ENCODE assay signal across 21 cellular contexts in genomic region chr11:114416441-114416928, GRCh38. TPM values are rescaled to one million over a fixed set of nuclear protein-coding genes. Genes with fewer than 3 reads are reported as not detected.
DNase-seq lines count a peak whose midpoint lies in the region; ATAC-seq, FAIRE-seq and TF ChIP-seq lines count a peak whose summit lies in the region.
"Had no signal": no experiment of that assay in that cellular context is flagged by ENCODE, and none has a peak within 500 bp of the region (broad histone marks: within the 10 kb centered on the region; RNA-seq: fewer than 3 reads in every experiment).

No MANE protein-coding gene starts in this region.

- no peak overlapping the region for H3K4me2 ChIP-seq in astrocyte (ENCODE audit: low read length)
- H3K4me2 ChIP-seq: neural progenitor cell had no signal

- peak; percentile 99 for ATAC-seq in foreskin keratinocyte
- ATAC-seq: body of pancreas, gastroesophageal sphincter, SK-N-SH treated with all-trans-retinoic acid at 6 μM for 48 hours had no signal

- no peaks in the 10 kb centered on the region for H3K9me3 Mint-ChIP-seq in astrocyte (ENCODE audit: unreplicated experiment)
- no peaks in the 10 kb centered on the region for H3K9me3 Mint-ChIP-seq in activated naive CD8-positive, alpha-beta T cell treated with anti-CD3 and anti-CD28 coated beads for 36 hours
- H3K9me3 Mint-ChIP-seq: activated T-helper 2 cell treated with anti-CD3 and anti-CD28 coated beads, Interferon-gamma antibody, Interleukin-2, Interleukin-4, amounts not matched to agents 10 μg/mL and 5 μg/mL and 100 μg/mL, durations not matched to agents 14 hours and 24 hours and 36 hours; neural progenitor cell had no signal

- no peak overlapping the region for H3K9ac ChIP-seq in astrocyte (ENCODE audit: low read length)
- H3K9ac ChIP-seq: neural progenitor cell had no signal

- no peak overlapping the region for H3K4me3 Mint-ChIP-seq in astrocyte (ENCODE audit: unreplicated experiment)
- no peak overlapping the region for H3K4me3 Mint-ChIP-seq in activated naive CD8-positive, alpha-beta T cell treated with anti-CD3 and anti-CD28 coated beads for 36 hours
- H3K4me3 Mint-ChIP-seq: neural progenitor cell had no signal

- H4K20me1 ChIP-seq in astrocyte (ENCODE audit: insufficient read depth, low read length) = no peaks in the 10 kb centered on the region

- TF ChIP-seq CTCF in astrocyte (IDR thresholded peaks at IDR 0.05; ENCODE audit: insufficient read depth, low read depth, low read length) (no peak), foreskin keratinocyte (conservative IDR thresholded peaks at IDR 0.05) (no peak)

- H3K4me3 ChIP-seq in astrocyte (ENCODE audit: insufficient read depth, low read depth, low read length) = no peak overlapping the region
- H3K4me3 ChIP-seq: body of pancreas, gastroesophageal sphincter, neural progenitor cell, sigmoid colon, thyroid gland had no signal

- peaks cover 6% of the 10 kb centered on the region for H3K36me3 Mint-ChIP-seq in astrocyte (ENCODE audit: low read depth, unreplicated experiment)
- H3K36me3 Mint-ChIP-seq in activated naive CD8-positive, alpha-beta T cell treated with anti-CD3 and anti-CD28 coated beads for 36 hours = peaks cover 6% of the 10 kb centered on the region

- H3K4me1 ChIP-seq in astrocyte (ENCODE audit: insufficient read depth, low read length) = peaks cover 6% of the 10 kb centered on the region
- peaks cover 21% of the 10 kb centered on the region for H3K4me1 ChIP-seq in foreskin keratinocyte
- H3K4me1 ChIP-seq: body of pancreas, gastroesophageal sphincter, sigmoid colon, thyroid gland had no signal

- H3K27ac Mint-ChIP-seq in astrocyte (ENCODE audit: unreplicated experiment) = peak overlapping the region; percentile 82
- H3K27ac Mint-ChIP-seq in activated naive CD8-positive, alpha-beta T cell treated with anti-CD3 and anti-CD28 coated beads for 36 hours = no peak overlapping the region
- H3K27ac Mint-ChIP-seq: activated T-helper 2 cell treated with anti-CD3 and anti-CD28 coated beads, Interferon-gamma antibody, Interleukin-2, Interleukin-4, amounts not matched to agents 10 μg/mL and 5 μg/mL and 100 μg/mL, durations not matched to agents 14 hours and 24 hours and 36 hours; neural progenitor cell had no signal

- no peaks in the 10 kb centered on the region for H3K79me2 ChIP-seq in astrocyte (ENCODE audit: insufficient read depth, low read length)

- H3K9me3 ChIP-seq in astrocyte (ENCODE audit: insufficient read depth, low read depth, low read length) = no peaks in the 10 kb centered on the region
- H3K9me3 ChIP-seq: body of pancreas, gastroesophageal sphincter, sigmoid colon, thyroid gland had no signal

- H3K27ac ChIP-seq in astrocyte (ENCODE audit: low read depth, low read length) (no peak overlapping the region), foreskin keratinocyte (no peak overlapping the region)
- H3K27ac ChIP-seq: body of pancreas, gastroesophageal sphincter, neural progenitor cell, sigmoid colon, thyroid gland, VCaP had no signal

- H2AFZ ChIP-seq in astrocyte (ENCODE audit: low read depth, low read length) = no peak overlapping the region
- H2AFZ ChIP-seq: neural progenitor cell had no signal

- H3K27me3 Mint-ChIP-seq in astrocyte (ENCODE audit: low read depth, unreplicated experiment) = no peaks in the 10 kb centered on the region
- H3K27me3 Mint-ChIP-seq in activated naive CD8-positive, alpha-beta T cell treated with anti-CD3 and anti-CD28 coated beads for 36 hours = no peaks in the 10 kb centered on the region

- FAIRE-seq in astrocyte (lab: Jason Lieb, UNC) = no peak
- FAIRE-seq: G401.6 had no signal

- DNase-seq in AG08395 (ENCODE audit: low spot score) (peak; percentile 48), HPDE6-E6E7 (ENCODE audit: extremely low spot score) (peak; percentile 36), astrocyte (ENCODE audit: low read depth) (peak; percentile 73), foreskin keratinocyte (peak; percentile 78 to 95), NCI-H524 treated with DMSO at 0.1 percent for 48 hours (lab: John Stamatoyannopoulos, UW) (no peak)
- no peak for DNase-seq in stimulated activated CD4-positive, alpha-beta T cell treated with anti-CD3 and anti-CD28 coated beads, Interleukin-2, amount 100 ng/mL, for 24 hours
- no peak for DNase-seq in central memory CD4-positive, alpha-beta T cell
- no peak for DNase-seq in activated naive CD8-positive, alpha-beta T cell treated with anti-CD3 and anti-CD28 coated beads for 36 hours
- DNase-seq: ACHN; body of pancreas; mesendoderm; NCI-H2107; sigmoid colon; stimulated activated CD4-positive, alpha-beta T cell treated with anti-CD3 and anti-CD28 coated beads, Interleukin-4, amount 100 ng/mL, for 4 hours; thyroid gland had no signal

- H3K4me1 Mint-ChIP-seq in astrocyte (ENCODE audit: low read depth, unreplicated experiment) = peaks cover 11% of the 10 kb centered on the region
- no peaks in the 10 kb centered on the region for H3K4me1 Mint-ChIP-seq in activated naive CD8-positive, alpha-beta T cell treated with anti-CD3 and anti-CD28 coated beads for 36 hours

- H3K27me3 ChIP-seq in astrocyte (ENCODE audit: insufficient read depth, low read length) = no peaks in the 10 kb centered on the region
- H3K27me3 ChIP-seq in foreskin keratinocyte = no peaks in the 10 kb centered on the region
- H3K27me3 ChIP-seq: body of pancreas, gastroesophageal sphincter, neural progenitor cell, sigmoid colon, thyroid gland had no signal

- H3K36me3 ChIP-seq in astrocyte (ENCODE audit: insufficient read depth, low read length) = no peaks in the 10 kb centered on the region
- H3K36me3 ChIP-seq: sigmoid colon had no signal

RNA-seq across cellular contexts. Expression of gene RBM7, which starts 16.0 kb away (rescaled TPM):
- total RNA-seq in astrocyte (49.3 and 50.5 TPM in 2 replicates), foreskin keratinocyte (27.1 and 27.3 TPM in 2 replicates)
- 13.7 and 16.2 TPM in 2 replicates for polyA plus RNA-seq in foreskin keratinocyte
- 10 to 100 TPM; 45.4 to 47.3 TPM for total RNA-seq in activated naive CD8-positive, alpha-beta T cell treated with anti-CD3 and anti-CD28 coated beads for 36 hours

RNA-seq across cellular contexts. Expression of gene C11orf71, which starts 16.2 kb away (rescaled TPM):
- total RNA-seq in astrocyte = 2.2 and 2.9 TPM in 2 replicates
- total RNA-seq in foreskin keratinocyte = 1.2 and 1.3 TPM in 2 replicates
- polyA plus RNA-seq in foreskin keratinocyte = 1.8 and 2.4 TPM in 2 replicates
- total RNA-seq in activated naive CD8-positive, alpha-beta T cell treated with anti-CD3 and anti-CD28 coated beads for 36 hours = 1 to 10 TPM; 5.7 to 6.2 TPM

RNA-seq across cellular contexts. Expression of gene REXO2, which starts 22.8 kb away (rescaled TPM):
- total RNA-seq in astrocyte (179 and 181 TPM in 2 replicates), foreskin keratinocyte (174 and 177 TPM in 2 replicates)
- 177 and 183 TPM in 2 replicates for polyA plus RNA-seq in foreskin keratinocyte
- total RNA-seq in activated naive CD8-positive, alpha-beta T cell treated with anti-CD3 and anti-CD28 coated beads for 36 hours = 10 to 100 TPM; 68.9 to 71.7 TPM

Comparison
In these comparisons a context has a peak if more than half of its experiments do, and no peak if none do; other contexts are left out.
1. DNase-seq: peak in AG08395 (single experiment), HPDE6-E6E7 (single experiment), astrocyte (single experiment) and foreskin keratinocyte (2 of 2); none in stimulated activated CD4-positive, alpha-beta T cell treated with anti-CD3 and anti-CD28 coated beads, Interleukin-2, amount 100 ng/mL, for 24 hours (0 of 2), central memory CD4-positive, alpha-beta T cell (single experiment), activated naive CD8-positive, alpha-beta T cell treated with anti-CD3 and anti-CD28 coated beads for 36 hours (single experiment) and NCI-H524 treated with DMSO at 0.1 percent for 48 hours (single experiment).